In genomic region chr16:85358704-85359146, GRCh38 we compare ENCODE assay signal across 18 cellular contexts.
DNase-seq lines count a peak whose midpoint lies in the region; ATAC-seq lines count a peak whose summit lies in the region.
"Had no signal": no experiment of that assay in that cellular context is flagged by ENCODE, and none has a peak within 500 bp of the region (broad histone marks: within the 10 kb centered on the region; RNA-seq: fewer than 3 reads in every experiment).

No MANE protein-coding gene starts in this region.

- H3K4me3 ChIP-seq in GM23248: no peak overlapping the region
- H3K4me3 ChIP-seq in adipocyte (ENCODE audit: low read length): no peak overlapping the region
- H3K4me3 ChIP-seq in trophoblast cell (ENCODE audit: low read depth, low read length): no peak overlapping the region
- H3K4me3 ChIP-seq: A549, SJSA1 had no signal

- ATAC-seq in left colon (peak; percentile 20), HG02642 (IDR thresholded peaks at IDR 0.05; ENCODE audit: poor library complexity, unreplicated experiment) (no peak)
- ATAC-seq: A549; CD8-positive, alpha-beta T cell; PC-3 had no signal

- no peaks in the 10 kb centered on the region for H3K9me3 ChIP-seq in GM23248 (ENCODE audit: low read depth)
- H3K9me3 ChIP-seq in adipocyte (ENCODE audit: control insufficient read depth, low read length): no peaks in the 10 kb centered on the region
- peaks cover 1% of the 10 kb centered on the region for H3K9me3 ChIP-seq in trophoblast cell (ENCODE audit: insufficient read depth, low read depth, low read length)
- H3K9me3 ChIP-seq: A549, SJSA1 had no signal

- H3K36me3 ChIP-seq in GM23248 (ENCODE audit: low read depth) (no peaks in the 10 kb centered on the region), adipocyte (ENCODE audit: control insufficient read depth, insufficient read depth, low read length, severe bottlenecking) (peaks cover 3% of the 10 kb centered on the region), trophoblast cell (ENCODE audit: control insufficient read depth in 1 of 2, insufficient read depth in 2 of 2, low read length in 2 of 2) (peaks cover 0 to 2% of the 10 kb centered on the region in 2 experiments)

- H4K12ac ChIP-seq in trophoblast cell (ENCODE audit: low read depth, low read length): no peak overlapping the region

- H3K4ac ChIP-seq in trophoblast cell (ENCODE audit: low read depth, low read length): peak overlapping the region; percentile 3

- H4K8ac ChIP-seq in trophoblast cell (ENCODE audit: low read depth, low read length): peak overlapping the region; percentile 49

- H2AFZ ChIP-seq in GM23248 (no peak overlapping the region), trophoblast cell (ENCODE audit: insufficient read depth, low read length, poor library complexity) (no peak overlapping the region)

- H2AK5ac ChIP-seq in trophoblast cell (ENCODE audit: low read length): peak overlapping the region; percentile 1

- H4K20me1 ChIP-seq in GM23248 (ENCODE audit: insufficient read depth): no peaks in the 10 kb centered on the region

- H3K27ac ChIP-seq in GM23248 (no peak overlapping the region), trophoblast cell (ENCODE audit: low read depth, low read length) (no peak overlapping the region)
- H3K27ac ChIP-seq: A549, KMS-11, SJSA1 had no signal

- peak overlapping the region; percentile 3 for H3K14ac ChIP-seq in trophoblast cell (ENCODE audit: low read length)

- H3K4me1 ChIP-seq in GM23248 (ENCODE audit: insufficient read depth): peaks cover 27% of the 10 kb centered on the region
- peaks cover 25% of the 10 kb centered on the region for H3K4me1 ChIP-seq in adipocyte (ENCODE audit: control insufficient read depth, insufficient read depth, low read length)
- peaks cover 50 to 72% of the 10 kb centered on the region in 2 experiments for H3K4me1 ChIP-seq in trophoblast cell (ENCODE audit: control insufficient read depth in 1 of 2, insufficient read depth in 2 of 2, low read length in 2 of 2)

- in situ Hi-C loops in GM23248 (cut with MboI): no loop called here

- H2BK12ac ChIP-seq in trophoblast cell (ENCODE audit: low read length): peak overlapping the region; percentile 7

- H3K9me2 ChIP-seq in GM23248 (ENCODE audit: insufficient read depth): no peaks in the 10 kb centered on the region

- peak overlapping the region; percentile 60 for H2BK120ac ChIP-seq in trophoblast cell (ENCODE audit: insufficient read depth, low read length, poor library complexity)

- 87 to 93% methylated on average over 9 of the region's 10 CpGs for WGBS in GM23248 (ENCODE audit: low coverage in 1 of 2, low lambda C conversion rate in 2 of 2, missing lambda C conversion rate in 2 of 2), 2 experiments
- no CpG with 5 or more reads among the region's 10 CpGs for WGBS in trophoblast cell (ENCODE audit: extremely low coverage, insufficient coverage, insufficient read length)

- no peak overlapping the region for H3K23ac ChIP-seq in trophoblast cell (ENCODE audit: low read length)

- H3K27me3 ChIP-seq in GM23248 (replicated peaks; ENCODE audit: insufficient read depth) (no peaks in the 10 kb centered on the region), adipocyte (replicated peaks; ENCODE audit: control insufficient read depth, insufficient read depth, low read length) (no peaks in the 10 kb centered on the region), trophoblast cell (ENCODE audit: insufficient read depth, low read length) (no peaks in the 10 kb centered on the region)
- H3K27me3 ChIP-seq: SJSA1 had no signal

- H3K79me2 ChIP-seq in GM23248 (ENCODE audit: insufficient read depth) (peaks cover 32% of the 10 kb centered on the region), trophoblast cell (ENCODE audit: control insufficient read depth, insufficient read depth, low read length, poor library complexity) (peaks cover 11% of the 10 kb centered on the region)

- H3F3A ChIP-seq in GM23248 (ENCODE audit: insufficient read depth): peaks cover 8% of the 10 kb centered on the region; the same call in 1 of the 2 replicates

- H3K18ac ChIP-seq in trophoblast cell (ENCODE audit: low read length): peak overlapping the region; percentile 54

- H3K9ac ChIP-seq in GM23248 (peak overlapping the region; percentile 22; the same call in 1 of the 2 replicates), adipocyte (ENCODE audit: low read length) (peak overlapping the region; percentile 6), trophoblast cell (ENCODE audit: low read length) (no peak overlapping the region)
- H3K9ac ChIP-seq: KMS-11 had no signal

- DNase-seq in GM23248 (no peak), adipocyte (ENCODE audit: low read depth) (no peak), left colon (no peak), trophoblast cell (no peak), activated T-cell treated with anti-CD3 and anti-CD28 coated beads for 4 hours (no peak), activated gamma-delta T cell treated with Interleukin-2 at 50 U/mL for 16 hours (no peak)
- DNase-seq: CD8-positive, alpha-beta T cell; GOT3; MV-4-11; NCI-H187; NCI-H2227 treated with DMSO at 0.1 percent for 48 hours; NCI-H510A treated with DMSO at 0.1 percent for 48 hours; NCI-H82; PC-3 had no signal

- intact Hi-C loops in left colon (cut with DNase I, micrococcal nuclease): no loop called here

- peaks cover 76% of the 10 kb centered on the region for H3K79me1 ChIP-seq in trophoblast cell (ENCODE audit: low read length)

- peak overlapping the region; percentile 29 for H2BK5ac ChIP-seq in trophoblast cell (ENCODE audit: low read depth, low read length, poor library complexity)

- H3K4me2 ChIP-seq in GM23248 (ENCODE audit: unreplicated experiment) (no peak overlapping the region), trophoblast cell (ENCODE audit: low read length) (no peak overlapping the region)
- H3K4me2 ChIP-seq: A549, KMS-11 had no signal

- peak overlapping the region; percentile 62 for H4K91ac ChIP-seq in trophoblast cell (ENCODE audit: low read depth, low read length)
